ENCODE assay signal across 8 cellular contexts in the genomic region with DNA sequence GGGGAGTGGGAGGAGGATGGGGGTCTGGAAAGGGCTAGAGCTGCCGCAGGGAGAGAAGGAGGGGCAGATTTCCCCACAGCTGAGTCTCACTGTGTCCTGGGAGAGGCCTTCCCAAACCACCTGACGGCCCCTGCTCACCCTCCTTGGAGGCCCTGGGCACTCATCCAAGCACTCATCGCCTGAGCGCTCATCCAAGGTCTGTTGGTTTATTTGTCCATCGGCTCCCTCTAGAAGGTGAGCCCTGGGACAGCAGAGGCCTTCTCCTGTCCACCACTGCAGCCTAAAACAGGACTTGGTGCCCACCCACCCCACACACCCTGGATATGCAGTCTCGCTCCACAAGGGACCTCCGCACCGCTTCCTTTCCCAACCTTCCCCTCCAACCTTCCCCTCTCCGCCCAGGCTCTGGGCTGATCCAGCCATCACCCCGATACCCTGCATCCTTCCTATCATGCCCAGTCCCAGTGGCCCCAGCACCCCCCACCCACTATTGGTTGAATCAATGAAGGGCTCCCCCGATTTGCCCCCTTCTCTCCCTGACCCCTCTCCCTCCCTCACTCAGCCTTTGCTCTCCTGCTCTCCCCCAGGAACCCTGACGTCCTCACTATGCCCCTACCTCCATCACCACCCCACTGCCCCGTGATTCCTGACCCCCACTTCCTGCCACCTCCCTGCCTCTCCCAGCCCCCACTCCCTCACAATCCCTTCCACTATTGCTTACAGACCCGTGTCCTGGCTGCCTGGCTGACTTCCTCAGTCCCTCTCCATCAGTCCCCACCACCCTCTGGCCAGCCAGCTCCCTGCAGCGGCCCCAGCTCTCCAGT. TPM values are rescaled to one million over a fixed set of nuclear protein-coding genes. Genes with fewer than 3 reads are reported as not detected.
DNase-seq lines count a peak whose midpoint lies in the region; ATAC-seq, FAIRE-seq and TF ChIP-seq lines count a peak whose summit lies in the region.

No MANE protein-coding gene starts in this region.

- H3K23me2 ChIP-seq in H1 (ENCODE audit: low read depth, low read length), result peaks cover 5% of the 10 kb centered on the region; the same call in 1 of the 2 replicates

- TF ChIP-seq RAD21 in A549 (conservative IDR thresholded peaks at IDR 0.05 in 1 of 2, IDR thresholded peaks at IDR 0.05 in 1 of 2) (no peak), H1 (IDR thresholded peaks at IDR 0.05 in 1 of 2, conservative IDR thresholded peaks at IDR 0.05 in 1 of 2; ENCODE audit: low read depth in 2 of 2, low read length in 2 of 2) (no peak)

- ATAC-seq in A549, result peak; percentile 7 to 9; a peak in 3 of 6 replicates
- peak; percentile 37 for ATAC-seq in RWPE2 (ENCODE audit: low read depth)
- ATAC-seq in HG02884 (IDR thresholded peaks at IDR 0.05; ENCODE audit: unreplicated experiment), result no peak

- H2AFZ ChIP-seq in GM23248 (no peak overlapping the region), H1 (ENCODE audit: low read length) (no peak overlapping the region)

- H3K79me2 ChIP-seq in GM23248 (ENCODE audit: insufficient read depth) (peaks cover 56% of the 10 kb centered on the region), H1 (ENCODE audit: control insufficient read depth in 1 of 2, insufficient read depth in 2 of 2, low read length in 2 of 2) (peaks cover 0 to 5% of the 10 kb centered on the region in 2 experiments; a peak in 1 of 4 replicates)

- H3K56ac ChIP-seq in H1 (replicated peaks; ENCODE audit: insufficient read length, low read depth, low read length), result no peak overlapping the region

- H4K91ac ChIP-seq in H1 (replicated peaks; ENCODE audit: insufficient read length, low read length), result no peak overlapping the region

- no peak overlapping the region for H2BK12ac ChIP-seq in H1 (ENCODE audit: low read depth, low read length)

- H2BK20ac ChIP-seq in H1 (ENCODE audit: low read length), result no peak overlapping the region

- H3K9me3 ChIP-seq in A549 (no peaks in the 10 kb centered on the region), GM23248 (ENCODE audit: low read depth) (no peaks in the 10 kb centered on the region), RWPE2 (ENCODE audit: severe bottlenecking) (no peaks in the 10 kb centered on the region), H1 (ENCODE audit: insufficient read depth in 2 of 2, low read depth in 1 of 2, low read length in 1 of 2) (no peaks in the 10 kb centered on the region)

- in situ Hi-C loops in GM23248 (cut with MboI), result no loop called here

- no peak overlapping the region for H3K4ac ChIP-seq in H1 (replicated peaks; ENCODE audit: insufficient read length, low read depth, low read length)

- H3K79me1 ChIP-seq in H1 (ENCODE audit: low read depth, low read length), result no peaks in the 10 kb centered on the region; the same call in 1 of the 2 replicates

- H4K8ac ChIP-seq in H1 (ENCODE audit: extremely low read depth, insufficient read depth, low read length), result no peak overlapping the region

- POLR2A ChIA-PET in A549 (lab: Yijun Ruan, JAX), result no interaction called here
- POLR2A ChIA-PET in H1 (lab: Charles Lee; ENCODE audit: partially characterized antibody), result interaction anchor here (0.6 to 58.1 kb wide), 7 partner anchors 9 to 199 kb away, joined by 3 to 1590 read pairs (median 4); partner anchors contain the start of genes CHAF1A and SH3GL1

- FAIRE-seq in A549 (lab: Jason Lieb, UNC), result no peak
- no peak for FAIRE-seq in H1 (lab: Jason Lieb, UNC)

- H3K27me3 ChIP-seq in GM23248 (replicated peaks; ENCODE audit: insufficient read depth) (no peaks in the 10 kb centered on the region), RWPE2 (ENCODE audit: insufficient read depth, poor library complexity, severe bottlenecking) (no peaks in the 10 kb centered on the region), H1 (replicated peaks in 1 of 4; ENCODE audit: control insufficient read depth in 3 of 4, extremely low read depth in 1 of 4, insufficient read depth in 3 of 4, low read length in 3 of 4) (no peaks in the 10 kb centered on the region)

- 71% methylated on average over 12 of the region's 15 CpGs for WGBS in A549 (ENCODE audit: missing lambda C conversion rate)
- 23 to 26% methylated on average over 11 to 15 of the region's 15 CpGs for WGBS in GM23248 (ENCODE audit: low coverage in 1 of 2, low lambda C conversion rate in 2 of 2, missing lambda C conversion rate in 2 of 2), 2 experiments
- WGBS in H1 (ENCODE audit: extremely low coverage in 1 of 2, insufficient coverage in 1 of 2, insufficient read length in 1 of 2, insufficient replicate concordance in 2 of 2, low coverage in 1 of 2, low lambda C conversion rate in 2 of 2, missing lambda C conversion rate in 1 of 2), 2 experiments, result 79% methylated on average over 12 of the region's 15 CpGs; no CpG with 5 or more reads in 1 of the 2 experiments

- H2BK5ac ChIP-seq in H1 (ENCODE audit: low read depth, low read length), result no peak overlapping the region

- H3K4me3 ChIP-seq in A549, result peak overlapping the region; percentile 56; the same call in 2 of the 3 replicates
- H3K4me3 ChIP-seq in GM23248, result peak overlapping the region; percentile 85
- peak overlapping the region; percentile 58 for H3K4me3 ChIP-seq in RWPE2 (ENCODE audit: severe bottlenecking)
- H3K4me3 ChIP-seq in H1 (ENCODE audit: extremely low read depth in 1 of 4, insufficient read depth in 2 of 4, low read depth in 3 of 4, low read length in 4 of 4), result peak overlapping the region in 2 of 4 experiments; percentile 69 to 75; a peak in 4 of 8 replicates

- no peak overlapping the region for H3K14ac ChIP-seq in H1 (ENCODE audit: insufficient read length)

- H2BK120ac ChIP-seq in H1 (replicated peaks; ENCODE audit: low read depth, low read length), result no peak overlapping the region

- H4K20me1 ChIP-seq in GM23248 (ENCODE audit: insufficient read depth), result no peaks in the 10 kb centered on the region
- H4K20me1 ChIP-seq in H1 (replicated peaks in 1 of 2; ENCODE audit: control insufficient read depth in 1 of 2, insufficient read depth in 2 of 2, low read length in 2 of 2), result peaks cover 9 to 13% of the 10 kb centered on the region in 2 experiments

- H3K18ac ChIP-seq in H1 (ENCODE audit: extremely low read depth, low read length), result no peak overlapping the region

- peak overlapping the region; percentile 95 for H3K4me2 ChIP-seq in A549
- peak overlapping the region; percentile 93 for H3K4me2 ChIP-seq in GM23248 (ENCODE audit: unreplicated experiment)
- peak overlapping the region; percentile 80 to 86; a peak in 3 of 4 replicates for H3K4me2 ChIP-seq in H1 (ENCODE audit: insufficient read depth in 1 of 2, low read depth in 2 of 2, low read length in 2 of 2)

- TF ChIP-seq CTCF in A549 (IDR thresholded peaks at IDR 0.05) (no peak), RWPE2 (IDR thresholded peaks at IDR 0.05; ENCODE audit: poor library complexity, severe bottlenecking) (no peak), H1 (IDR thresholded peaks at IDR 0.05; ENCODE audit: control extremely low read depth in 1 of 3, insufficient read depth in 1 of 3, low read depth in 1 of 3, low read length in 3 of 3) (no peak)

- CTCF ChIA-PET in A549 (lab: Yijun Ruan, JAX) (interaction anchor here (1.0 kb wide), 1 partner anchor 56 kb away, joined by 4 read pairs; the partner anchor contains the start of gene SH3GL1), H1 (lab: Charles Lee; ENCODE audit: partially characterized antibody) (interaction anchor here (0.7 to 1.6 kb wide), 6 partner anchors 25 to 177 kb away, joined by 3 to 4 read pairs (median 3); no protein-coding TSS in a partner anchor)

- H3K36me3 ChIP-seq in GM23248 (ENCODE audit: low read depth) (0 out of 2 replicates have a peak, but pooled peaks cover 8% of the 10 kb centered on the region), RWPE2 (ENCODE audit: low read depth) (peaks cover 32% of the 10 kb centered on the region), H1 (ENCODE audit: control insufficient read depth in 2 of 4, insufficient read depth in 4 of 4, low read length in 3 of 4) (no peaks in the 10 kb centered on the region; a peak in 1 of 8 replicates)

- DNase-seq in A549 (ENCODE audit: low read depth in 1 of 2, low spot score in 1 of 2) (no peak), GM23248 (peak; percentile 92), RWPE2 (ENCODE audit: low spot score) (no peak), H1 (ENCODE audit: low read depth in 1 of 2, low spot score in 2 of 2) (no peak), myocyte (ENCODE audit: low read depth) (peak; percentile 85), COLO829 (ENCODE audit: low spot score) (no peak), NCI-H1694 treated with DMSO at 0.1 percent for 48 hours (lab: John Stamatoyannopoulos, UW) (no peak)

- TF ChIP-seq POLR2A in A549 (IDR thresholded peaks at IDR 0.05; ENCODE audit: low read length), result no peak
- no peak for TF ChIP-seq POLR2A in H1 (IDR thresholded peaks at IDR 0.05; ENCODE audit: control extremely low read depth in 1 of 2, low read depth in 2 of 2, low read length in 2 of 2)

- no peak for TF ChIP-seq EP300 in A549 (IDR thresholded peaks at IDR 0.05)
- no peak for TF ChIP-seq EP300 in H1 (IDR thresholded peaks at IDR 0.05; ENCODE audit: borderline replicate concordance in 1 of 2, low read depth in 2 of 2, low read length in 2 of 2)

- H3K9ac ChIP-seq in GM23248, result peak overlapping the region; percentile 98
- no peak overlapping the region for H3K9ac ChIP-seq in H1 (replicated peaks in 1 of 4; ENCODE audit: extremely low read depth in 1 of 4, low read depth in 3 of 4, low read length in 3 of 4)

- H3K4me1 ChIP-seq in A549 (peaks cover 14% of the 10 kb centered on the region; the same call in 2 of the 3 replicates), GM23248 (ENCODE audit: insufficient read depth) (peaks cover 8% of the 10 kb centered on the region; the same call in 1 of the 2 replicates), RWPE2 (ENCODE audit: insufficient read depth, poor library complexity, severe bottlenecking) (peaks cover 12% of the 10 kb centered on the region), H1 (replicated peaks in 1 of 4; ENCODE audit: control insufficient read depth in 3 of 4, insufficient read depth in 4 of 4, low read length in 3 of 4) (peaks cover 0 to 5% (median 2%) of the 10 kb centered on the region in 4 experiments; a peak in 4 of 7 replicates)

- H3K9me2 ChIP-seq in GM23248 (ENCODE audit: insufficient read depth), result no peaks in the 10 kb centered on the region

- H3K27ac ChIP-seq in A549 (peak overlapping the region in 1 of 2 experiments; percentile 96; a peak in 3 of 6 replicates), GM23248 (peak overlapping the region; percentile 94), RWPE2 (ENCODE audit: poor library complexity, severe bottlenecking) (peak overlapping the region; percentile 79), H1 (ENCODE audit: low read depth, low read length) (no peak overlapping the region)

- H4K5ac ChIP-seq in H1 (ENCODE audit: insufficient read length, low read depth, low read length), result no peak overlapping the region

- no peak overlapping the region for H3K23ac ChIP-seq in H1 (ENCODE audit: insufficient read length)

- no peak overlapping the region for H2AK5ac ChIP-seq in H1 (ENCODE audit: low read depth, low read length)

- 0 out of 2 replicates have a peak, but pooled peaks cover 4% of the 10 kb centered on the region for H3F3A ChIP-seq in GM23248 (ENCODE audit: insufficient read depth)

- no peak overlapping the region for H2BK15ac ChIP-seq in H1 (ENCODE audit: low read length)

RNA-seq across cellular contexts. Expression of gene UBXN6, which starts 1.6 kb away (rescaled TPM):
- polyA plus RNA-seq in A549 (2011; rRNA removed) (19.9 and 23.0 TPM in 2 replicates), A549 (2017; fragmentation: RNase III; extraction: RNeasy Plus Mini Kit Qiagen cat#74134 plus additional on column Dnase treatment) (27.4 to 32.7 TPM (median 31.6 TPM) in 3 replicates), GM23248 (2016; fragmentation: Nextera tagmentation; extraction: Ambion mirVana) (45.8 and 48.8 TPM in 2 replicates), H1 (2011; rRNA removed) (43.8 and 63.0 TPM in 2 replicates)
- polyA plus RNA-seq in A549 (2012; cell fraction: cytosol; rRNA removed), result 40.4 and 48.2 TPM in 2 replicates
- polyA plus RNA-seq in A549 (2012; cell fraction: nucleus; rRNA removed), result 57.3 and 59.8 TPM in 2 replicates
- 20.0 and 22.9 TPM in 2 replicates for polyA minus RNA-seq in A549 (2011; rRNA and poly(A)+ RNA removed)
- 113 and 118 TPM in 2 replicates for total RNA-seq in GM23248 (2014; rRNA removed; shearing (Covaris generic))
- total RNA-seq in H1 (2021; fragmentation: NEBNext Ultra II Directional; extraction: Animal tissue kit (Norgen Biotek cat#: 25700)), result 28.0 and 29.9 TPM in 2 replicates
- polyA plus RNA-seq in H1 (2011; cell fraction: cytosol; rRNA removed), result 32.6 TPM
- polyA plus RNA-seq in H1 (2011; cell fraction: nucleus; rRNA removed), result 36.9 TPM
- polyA plus RNA-seq in H1 (2012, experiment 1 of 2), result 25.0 to 35.0 TPM (median 33.0 TPM) in 4 replicates
- 32.1 TPM for polyA plus RNA-seq in H1 (2012, experiment 2 of 2)
- 25.5 TPM for polyA plus RNA-seq in H1 (2013, experiment 1 of 2)
- 25.7 TPM for polyA plus RNA-seq in H1 (2013, experiment 2 of 2)
- 11.3 and 12.9 TPM in 2 replicates for polyA minus RNA-seq in H1 (2011; rRNA and poly(A)+ RNA removed)
- polyA minus RNA-seq in H1 (2011; cell fraction: cytosol; rRNA and poly(A)+ RNA removed), result 18.1 TPM
- polyA minus RNA-seq in H1 (2011; cell fraction: nucleus; rRNA and poly(A)+ RNA removed), result 16.4 TPM
- total RNA-seq in myocyte, result 85.4 and 119 TPM in 2 replicates
- polyA plus RNA-seq in myocyte (2012), result 182 TPM

RNA-seq across cellular contexts. Expression of gene HDGFL2, which starts 16.1 kb away (rescaled TPM):
- polyA plus RNA-seq in A549 (2011; rRNA removed) (8.9 and 10.8 TPM in 2 replicates), A549 (2017; fragmentation: RNase III; extraction: RNeasy Plus Mini Kit Qiagen cat#74134 plus additional on column Dnase treatment) (29.6 to 36.1 TPM (median 34.3 TPM) in 3 replicates), GM23248 (2016; fragmentation: Nextera tagmentation; extraction: Ambion mirVana) (23.0 TPM in 2 replicates), H1 (2011; rRNA removed) (31.1 and 46.8 TPM in 2 replicates)
- 26.0 and 26.6 TPM in 2 replicates for polyA plus RNA-seq in A549 (2012; cell fraction: cytosol; rRNA removed)
- 41.1 and 42.8 TPM in 2 replicates for polyA plus RNA-seq in A549 (2012; cell fraction: nucleus; rRNA removed)
- 10.1 and 11.1 TPM in 2 replicates for polyA minus RNA-seq in A549 (2011; rRNA and poly(A)+ RNA removed)
- total RNA-seq in GM23248 (2014; rRNA removed; shearing (Covaris generic)), result 50.7 and 57.4 TPM in 2 replicates
- 102 and 106 TPM in 2 replicates for total RNA-seq in H1 (2021; fragmentation: NEBNext Ultra II Directional; extraction: Animal tissue kit (Norgen Biotek cat#: 25700))
- polyA plus RNA-seq in H1 (2011; cell fraction: cytosol; rRNA removed), result 60.2 TPM
- polyA plus RNA-seq in H1 (2011; cell fraction: nucleus; rRNA removed), result 76.7 TPM
- polyA plus RNA-seq in H1 (2012, experiment 1 of 2), result 80.0 to 94.0 TPM (median 88.5 TPM) in 4 replicates
- 61.0 TPM for polyA plus RNA-seq in H1 (2012, experiment 2 of 2)
- 61.1 TPM for polyA plus RNA-seq in H1 (2013, experiment 1 of 2)
- 57.8 TPM for polyA plus RNA-seq in H1 (2013, experiment 2 of 2)
- polyA minus RNA-seq in H1 (2011; rRNA and poly(A)+ RNA removed), result 15.9 and 22.3 TPM in 2 replicates
- 37.7 TPM for polyA minus RNA-seq in H1 (2011; cell fraction: cytosol; rRNA and poly(A)+ RNA removed)
- polyA minus RNA-seq in H1 (2011; cell fraction: nucleus; rRNA and poly(A)+ RNA removed), result 33.9 TPM
- 43.8 and 59.1 TPM in 2 replicates for total RNA-seq in myocyte
- polyA plus RNA-seq in myocyte (2012), result 46.6 TPM

RNA-seq across cellular contexts. Expression of gene CHAF1A, which starts 53.5 kb away (rescaled TPM):
- 11.7 and 15.6 TPM in 2 replicates for polyA plus RNA-seq in A549 (2011; rRNA removed)
- 44.7 and 63.7 TPM in 2 replicates for polyA plus RNA-seq in A549 (2012; cell fraction: cytosol; rRNA removed)
- 92.1 and 129 TPM in 2 replicates for polyA plus RNA-seq in A549 (2012; cell fraction: nucleus; rRNA removed)
- polyA plus RNA-seq in A549 (2017; fragmentation: RNase III; extraction: RNeasy Plus Mini Kit Qiagen cat#74134 plus additional on column Dnase treatment), result 24.7 to 28.0 TPM (median 27.0 TPM) in 3 replicates
- 12.2 and 12.9 TPM in 2 replicates for polyA minus RNA-seq in A549 (2011; rRNA and poly(A)+ RNA removed)
- 9.1 and 11.6 TPM in 2 replicates for total RNA-seq in GM23248 (2014; rRNA removed; shearing (Covaris generic))
- polyA plus RNA-seq in GM23248 (2016; fragmentation: Nextera tagmentation; extraction: Ambion mirVana), result 11.9 and 12.6 TPM in 2 replicates
- 146 and 147 TPM in 2 replicates for total RNA-seq in H1 (2021; fragmentation: NEBNext Ultra II Directional; extraction: Animal tissue kit (Norgen Biotek cat#: 25700))
- polyA plus RNA-seq in H1 (2011; rRNA removed), result 122 and 190 TPM in 2 replicates
- 126 TPM for polyA plus RNA-seq in H1 (2011; cell fraction: cytosol; rRNA removed)
- polyA plus RNA-seq in H1 (2011; cell fraction: nucleus; rRNA removed), result 306 TPM
- 88.0 to 134 TPM (median 124 TPM) in 4 replicates for polyA plus RNA-seq in H1 (2012, experiment 1 of 2)
- polyA plus RNA-seq in H1 (2012, experiment 2 of 2), result 49.9 TPM
- polyA plus RNA-seq in H1 (2013, experiment 1 of 2), result 98.3 TPM
- polyA plus RNA-seq in H1 (2013, experiment 2 of 2), result 96.0 TPM
- polyA minus RNA-seq in H1 (2011; rRNA and poly(A)+ RNA removed), result 58.2 and 63.1 TPM in 2 replicates
- polyA minus RNA-seq in H1 (2011; cell fraction: cytosol; rRNA and poly(A)+ RNA removed), result 94.8 TPM
- 110 TPM for polyA minus RNA-seq in H1 (2011; cell fraction: nucleus; rRNA and poly(A)+ RNA removed)
- 3.1 TPM in 2 replicates for total RNA-seq in myocyte
- 3.3 TPM for polyA plus RNA-seq in myocyte (2012)

RNA-seq across cellular contexts. Expression of gene SH3GL1, which starts 55.6 kb away (rescaled TPM):
- polyA plus RNA-seq in A549 (2011; rRNA removed) (18.2 and 20.1 TPM in 2 replicates), A549 (2017; fragmentation: RNase III; extraction: RNeasy Plus Mini Kit Qiagen cat#74134 plus additional on column Dnase treatment) (34.7 to 36.0 TPM (median 35.1 TPM) in 3 replicates), GM23248 (2016; fragmentation: Nextera tagmentation; extraction: Ambion mirVana) (151 and 159 TPM in 2 replicates), H1 (2011; rRNA removed) (81.5 and 120 TPM in 2 replicates)
- 61.4 and 83.2 TPM in 2 replicates for polyA plus RNA-seq in A549 (2012; cell fraction: cytosol; rRNA removed)
- 59.4 and 68.5 TPM in 2 replicates for polyA plus RNA-seq in A549 (2012; cell fraction: nucleus; rRNA removed)
- polyA minus RNA-seq in A549 (2011; rRNA and poly(A)+ RNA removed), result 9.7 and 18.8 TPM in 2 replicates
- total RNA-seq in GM23248 (2014; rRNA removed; shearing (Covaris generic)), result 114 and 141 TPM in 2 replicates
- total RNA-seq in H1 (2021; fragmentation: NEBNext Ultra II Directional; extraction: Animal tissue kit (Norgen Biotek cat#: 25700)), result 102 TPM in 2 replicates
- polyA plus RNA-seq in H1 (2011; cell fraction: cytosol; rRNA removed), result 72.0 TPM
- polyA plus RNA-seq in H1 (2011; cell fraction: nucleus; rRNA removed), result 90.4 TPM
- 57.4 to 81.4 TPM (median 79.5 TPM) in 4 replicates for polyA plus RNA-seq in H1 (2012, experiment 1 of 2)
- 84.4 TPM for polyA plus RNA-seq in H1 (2012, experiment 2 of 2)
- polyA plus RNA-seq in H1 (2013, experiment 1 of 2), result 86.5 TPM
- 87.7 TPM for polyA plus RNA-seq in H1 (2013, experiment 2 of 2)
- 18.0 and 18.8 TPM in 2 replicates for polyA minus RNA-seq in H1 (2011; rRNA and poly(A)+ RNA removed)
- polyA minus RNA-seq in H1 (2011; cell fraction: cytosol; rRNA and poly(A)+ RNA removed), result 40.1 TPM
- polyA minus RNA-seq in H1 (2011; cell fraction: nucleus; rRNA and poly(A)+ RNA removed), result 27.2 TPM
- total RNA-seq in myocyte, result 179 and 258 TPM in 2 replicates
- 164 TPM for polyA plus RNA-seq in myocyte (2012)

Comparison
In these comparisons a context has a peak if more than half of its experiments do, and no peak if none do; other contexts are left out.
1. DNase-seq: peak in GM23248 (single experiment) and myocyte (single experiment); none in A549 (0 of 2), RWPE2 (single experiment), H1 (0 of 2), COLO829 (single experiment) and NCI-H1694 treated with DMSO at 0.1 percent for 48 hours (single experiment).
2. RNA of gene CHAF1A, which starts 53.5 kb away (total RNA-seq): 146 to 147 TPM in H1; 9.1 to 11.6 TPM in GM23248 and 3.1 TPM in myocyte; every median in the first group is over 10 times any median in the second.
3. Peak in every context shown above with its lines, with median percentiles within 50 percentile points of each other: H3K4me2 ChIP-seq.